Comparison of ENCODE assay signal across 35 cellular contexts in genomic region chr20:63412889-63413288, GRCh38. TPM values are rescaled to one million over a fixed set of nuclear protein-coding genes. Genes with fewer than 3 reads are reported as not detected.
"Had no signal": no experiment of that assay in that cellular context is flagged by ENCODE, and none has a peak within 500 bp of the region (broad histone marks: within the 10 kb centered on the region; RNA-seq: fewer than 3 reads in every experiment).

No MANE protein-coding gene starts in this region.

- H3K4me3 Mint-ChIP-seq: activated CD4-positive, alpha-beta T cell treated with anti-CD3 and anti-CD28 coated beads, Interleukin-2, amount 10 ng/mL, durations not matched to agents 24 days and 14 days; activated naive CD8-positive, alpha-beta T cell treated with anti-CD3 and anti-CD28 coated beads for 36 hours; activated T-cell treated with anti-CD3 and anti-CD28 coated beads, Interleukin-2, amount 50 U/mL, for 4 hours; activated T-helper 1 cell treated with anti-CD3 and anti-CD28 coated beads, Interleukin-12 subunit alpha, Interleukin-12 subunit beta, Interleukin-2, Interleukin-4 antibody, amounts not matched to agents 30 ng/mL and 10 ng/mL and 1 ng/mL, durations not matched to agents 14 hours and 24 hours and 36 hours; T-cell had no signal

- H3K4me3 ChIP-seq: Peyer's patch, SJSA1 had no signal

- H3K36me3 ChIP-seq: Peyer's patch, SJSA1 had no signal

- H3K27me3 Mint-ChIP-seq: activated CD4-positive, alpha-beta T cell treated with anti-CD3 and anti-CD28 coated beads, Interleukin-2, amount 10 ng/mL, durations not matched to agents 24 days and 14 days had no signal

- H3K4me1 ChIP-seq: Peyer's patch, SJSA1 had no signal

- H3K36me3 Mint-ChIP-seq: activated naive CD8-positive, alpha-beta T cell treated with anti-CD3 and anti-CD28 coated beads for 36 hours; T-cell had no signal

- H3K27ac Mint-ChIP-seq: activated CD4-positive, alpha-beta T cell treated with anti-CD3 and anti-CD28 coated beads, Interleukin-2, amount 10 ng/mL, durations not matched to agents 24 days and 14 days; activated naive CD8-positive, alpha-beta T cell treated with anti-CD3 and anti-CD28 coated beads for 36 hours; activated T-helper 1 cell treated with anti-CD3 and anti-CD28 coated beads, Interleukin-12 subunit alpha, Interleukin-12 subunit beta, Interleukin-2, Interleukin-4 antibody, amounts not matched to agents 30 ng/mL and 10 ng/mL and 1 ng/mL, durations not matched to agents 14 hours and 24 hours and 36 hours; T-cell had no signal

- H3K27ac ChIP-seq: Peyer's patch, SJSA1 had no signal

- H3K4me1 Mint-ChIP-seq: activated naive CD8-positive, alpha-beta T cell treated with anti-CD3 and anti-CD28 coated beads for 36 hours had no signal

- H3K9me3 Mint-ChIP-seq: activated CD4-positive, alpha-beta T cell treated with anti-CD3 and anti-CD28 coated beads, Interleukin-2, amount 10 ng/mL, durations not matched to agents 24 days and 14 days; activated naive CD8-positive, alpha-beta T cell treated with anti-CD3 and anti-CD28 coated beads for 36 hours; activated T-cell treated with anti-CD3 and anti-CD28 coated beads, Interleukin-2, amount 50 U/mL, for 4 hours; activated T-helper 1 cell treated with anti-CD3 and anti-CD28 coated beads, Interleukin-12 subunit alpha, Interleukin-12 subunit beta, Interleukin-2, Interleukin-4 antibody, amounts not matched to agents 30 ng/mL and 10 ng/mL and 1 ng/mL, durations not matched to agents 14 hours and 24 hours and 36 hours; T-cell had no signal

- H3K27me3 ChIP-seq: Peyer's patch had no signal

- ATAC-seq: activated T-cell treated with anti-CD3 and anti-CD28 coated beads, Interleukin-2, amount 50 U/mL, for 4 hours; PC-3; T-cell had no signal

- H3K9me3 ChIP-seq: Peyer's patch, SJSA1, SK-N-SH had no signal

- DNase-seq: activated CD4-positive, alpha-beta T cell treated with anti-CD3 and anti-CD28 coated beads for 1 hour; activated CD4-positive, alpha-beta T cell treated with anti-CD3 and anti-CD28 coated beads, Interleukin-2, amount 10 ng/mL, durations not matched to agents 24 days and 14 days; activated CD4-positive, alpha-beta T cell treated with anti-CD3 and anti-CD28 coated beads, Interleukin-2, amount 50 U/mL, for 48 hours; activated CD4-positive, CD25-positive, alpha-beta regulatory T cell; activated CD8-positive, alpha-beta memory T cell treated with anti-CD3 and anti-CD28 coated beads, Interleukin-2, amount 50 U/mL, for 4 hours; activated gamma-delta T cell treated with Interleukin-2 at 50 U/mL for 16 hours; activated naive CD4-positive, alpha-beta T cell treated with anti-CD3 and anti-CD28 coated beads, Interleukin-2, amount 50 U/mL, for 16 hours; activated naive CD8-positive, alpha-beta T cell treated with anti-CD3 and anti-CD28 coated beads for 36 hours; activated T-cell treated with anti-CD3 and anti-CD28 coated beads for 4 hours; activated T-cell treated with anti-CD3 and anti-CD28 coated beads, Interleukin-2, amount 50 U/mL, for 4 hours; amniotic stem cell; aorta; Karpas-422; KBM-7; NCI-H1105 treated with DMSO at 0.1 percent for 48 hours; NCI-H1436 treated with DMSO at 0.1 percent for 48 hours; NCI-H1694 treated with DMSO at 0.1 percent for 48 hours; NCI-H2029 treated with DMSO at 0.1 percent for 48 hours; NCI-H2107; NCI-H2171; NCI-H510A; NCI-H526; NCI-H748 treated with DMSO at 0.1 percent for 48 hours; NK-92 treated with Interleukin-12 subunit alpha and Interleukin-12 subunit beta, amount 100 ng/mL, for 24 hours; PC-3; Peyer's patch; RPMI8226; SHP77 treated with DMSO at 0.1 percent for 48 hours; SK-N-SH; T-cell; T-helper 2 cell; T-helper 9 cell had no signal

RNA-seq across cellular contexts. Expression of gene CHRNA4, which starts 51.7 kb away (rescaled TPM):
- total RNA-seq: activated CD4-positive, alpha-beta T cell treated with anti-CD3 and anti-CD28 coated beads, Interleukin-2, amount 10 ng/mL, durations not matched to agents 24 days and 14 days; activated naive CD8-positive, alpha-beta T cell treated with anti-CD3 and anti-CD28 coated beads for 36 hours; activated T-cell treated with anti-CD3 and anti-CD28 coated beads, Interleukin-2, amount 50 U/mL, for 4 hours; activated T-helper 1 cell treated with anti-CD3 and anti-CD28 coated beads, Interleukin-12 subunit alpha, Interleukin-12 subunit beta, Interleukin-2, Interleukin-4 antibody, amounts not matched to agents 30 ng/mL and 10 ng/mL and 1 ng/mL, durations not matched to agents 14 hours and 24 hours and 36 hours; aorta; MCF 10A; PC-3; Peyer's patch; SJSA1; T-cell had no signal
- polyA plus RNA-seq: aorta, SK-N-SH had no signal

RNA-seq across cellular contexts. Expression of gene KCNQ2, which starts 59.6 kb away (rescaled TPM):
- total RNA-seq: activated CD4-positive, alpha-beta T cell treated with anti-CD3 and anti-CD28 coated beads, Interleukin-2, amount 10 ng/mL, durations not matched to agents 24 days and 14 days; activated T-cell treated with anti-CD3 and anti-CD28 coated beads, Interleukin-2, amount 50 U/mL, for 4 hours; activated T-helper 1 cell treated with anti-CD3 and anti-CD28 coated beads, Interleukin-12 subunit alpha, Interleukin-12 subunit beta, Interleukin-2, Interleukin-4 antibody, amounts not matched to agents 30 ng/mL and 10 ng/mL and 1 ng/mL, durations not matched to agents 14 hours and 24 hours and 36 hours; aorta; MCF 10A; PC-3; Peyer's patch; SJSA1 had no signal
- polyA plus RNA-seq: aorta had no signal
